Comparison of ENCODE assay signal across 11 cellular contexts in the genomic region with DNA sequence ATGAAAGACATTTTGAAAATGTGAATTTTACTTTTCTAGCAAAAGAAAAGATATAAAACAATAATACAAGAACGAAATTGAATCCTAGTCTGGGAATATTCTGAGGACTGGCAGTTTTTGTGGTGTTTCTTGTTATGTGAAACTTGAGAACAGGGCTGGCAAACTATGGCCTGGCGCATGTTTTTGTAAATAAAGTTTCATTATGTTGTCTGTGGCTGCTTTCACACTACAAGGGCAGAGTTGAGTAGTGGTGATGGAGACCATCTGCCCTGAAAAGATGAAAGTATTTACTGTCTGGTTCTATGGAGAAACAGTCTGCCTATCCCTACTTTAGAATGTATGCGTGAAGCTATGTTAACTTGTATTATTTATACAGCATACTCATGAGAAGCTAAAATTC.
A peak's percentile ranks its signal among the peaks of the same experiment; 100 is the strongest.
DNase-seq lines count a peak whose midpoint lies in the region; TF ChIP-seq lines count a peak whose summit lies in the region.
"Had no signal": no experiment of that assay in that cellular context is flagged by ENCODE, and none has a peak within 500 bp of the region (broad histone marks: within the 10 kb centered on the region; RNA-seq: fewer than 3 reads in every experiment).

No MANE protein-coding gene starts in this region.

- H3K9ac ChIP-seq in adipocyte (ENCODE audit: low read length) = no peak overlapping the region
- H3K9ac ChIP-seq: BLaER1 treated with 17β-estradiol and CSF1 and Interleukin-3, amounts not matched to agents 10 nM and 100 nM had no signal

- peak; percentile 6 for DNase-seq in NCI-H2107 treated with DMSO at 0.1 percent for 48 hours (lab: John Stamatoyannopoulos, UW; ENCODE audit: unreplicated experiment)
- no peak for DNase-seq in NCI-H2107 (lab: John Stamatoyannopoulos, UW)
- DNase-seq in HFF-Myc (ENCODE audit: extremely low read depth, low read depth) = peak; percentile 16
- peak; percentile 25 for DNase-seq in adipocyte (ENCODE audit: low read depth)
- DNase-seq in left kidney (ENCODE audit: low read depth, low spot score) = peak; percentile 40
- no peak for DNase-seq in activated naive CD4-positive, alpha-beta T cell treated with anti-CD3 and anti-CD28 coated beads, Interleukin-2, amount 50 U/mL, for 16 hours
- DNase-seq in pons (ENCODE audit: low spot score) = no peak
- no peak for DNase-seq in stimulated activated CD4-positive, alpha-beta T cell treated with anti-CD3 and anti-CD28 coated beads, Interleukin-12 subunit alpha, Interleukin-12 subunit beta, amount 100 ng/mL, for 4 hours
- DNase-seq: CD4-positive, CD25-positive, alpha-beta regulatory T cell; DMS53 had no signal

- H3K27me3 ChIP-seq in adipocyte (replicated peaks; ENCODE audit: control insufficient read depth, insufficient read depth, low read length) = no peaks in the 10 kb centered on the region
- H3K27me3 ChIP-seq: BLaER1 treated with 17β-estradiol and CSF1 and Interleukin-3, amounts not matched to agents 10 nM and 100 nM had no signal

- H3K9me3 ChIP-seq in adipocyte (ENCODE audit: control insufficient read depth, low read length) = no peaks in the 10 kb centered on the region
- H3K9me3 ChIP-seq: BLaER1 treated with 17β-estradiol and CSF1 and Interleukin-3, amounts not matched to agents 10 nM and 100 nM had no signal

- H3K4me3 ChIP-seq in HFF-Myc (replicated peaks; ENCODE audit: low read depth, low read length) = no peak overlapping the region
- no peak overlapping the region for H3K4me3 ChIP-seq in adipocyte (ENCODE audit: low read length)
- H3K4me3 ChIP-seq: BLaER1 treated with 17β-estradiol and CSF1 and Interleukin-3, amounts not matched to agents 10 nM and 100 nM had no signal

- no peak for TF ChIP-seq CTCF in HFF-Myc (IDR thresholded peaks at IDR 0.05; ENCODE audit: low read depth, low read length, missing control alignments)

- no peaks in the 10 kb centered on the region for H3K4me1 ChIP-seq in adipocyte (ENCODE audit: control insufficient read depth, insufficient read depth, low read length)
- H3K4me1 ChIP-seq: BLaER1 treated with 17β-estradiol and CSF1 and Interleukin-3, amounts not matched to agents 10 nM and 100 nM had no signal

- H3K36me3 ChIP-seq in adipocyte (ENCODE audit: control insufficient read depth, insufficient read depth, low read length, severe bottlenecking) = no peaks in the 10 kb centered on the region
- H3K36me3 ChIP-seq: BLaER1 treated with 17β-estradiol and CSF1 and Interleukin-3, amounts not matched to agents 10 nM and 100 nM had no signal

Comparison
In these comparisons a context has a peak if more than half of its experiments do, and no peak if none do; other contexts are left out.
1. DNase-seq: peak in NCI-H2107 treated with DMSO at 0.1 percent for 48 hours (single experiment), HFF-Myc (single experiment), adipocyte (single experiment) and left kidney (single experiment); none in NCI-H2107 (single experiment), activated naive CD4-positive, alpha-beta T cell treated with anti-CD3 and anti-CD28 coated beads, Interleukin-2, amount 50 U/mL, for 16 hours (single experiment), pons (single experiment) and stimulated activated CD4-positive, alpha-beta T cell treated with anti-CD3 and anti-CD28 coated beads, Interleukin-12 subunit alpha, Interleukin-12 subunit beta, amount 100 ng/mL, for 4 hours (single experiment).